In genomic region chr2:55809875-55810620, GRCh38 we compare ENCODE assay signal across 1 cellular context.
TF ChIP-seq lines count a peak whose summit lies in the region.

No MANE protein-coding gene starts in this region.

TF ChIP-seq in WTC11, 78 proteins besides CTCF, POLR2A, EP300 and RAD21 (continued from another document):
- TF ChIP-seq ARID4B (CRISPR knock-in tag; IDR thresholded peaks at IDR 0.05; ENCODE audit: borderline replicate concordance) (no peak), ZNF425 (CRISPR knock-in tag; conservative IDR thresholded peaks at IDR 0.05) (no peak), IRF2 (CRISPR knock-in tag; IDR thresholded peaks at IDR 0.05; ENCODE audit: borderline replicate concordance, low read depth) (no peak), ZNF423 (CRISPR knock-in tag; IDR thresholded peaks at IDR 0.05) (no peak), ATF2 (CRISPR knock-in tag; IDR thresholded peaks at IDR 0.05; ENCODE audit: borderline replicate concordance, low read depth) (no peak), MXD4 (CRISPR knock-in tag; IDR thresholded peaks at IDR 0.05; ENCODE audit: borderline replicate concordance) (no peak), NR2C2 (CRISPR knock-in tag; IDR thresholded peaks at IDR 0.05) (no peak), E2F4 (CRISPR knock-in tag; IDR thresholded peaks at IDR 0.05; ENCODE audit: borderline replicate concordance, low read depth) (no peak), ZNF138 (CRISPR knock-in tag; conservative IDR thresholded peaks at IDR 0.05) (no peak), E2F5 (CRISPR knock-in tag; IDR thresholded peaks at IDR 0.05) (no peak)
